ENCODE assay signal across 13 cellular contexts in genomic region chr5:172905771-172906170, GRCh38. TPM values are rescaled to one million over a fixed set of nuclear protein-coding genes. Genes with fewer than 3 reads are reported as not detected.
A peak's percentile ranks its signal among the peaks of the same experiment; 100 is the strongest.
DNase-seq lines count a peak whose midpoint lies in the region; ATAC-seq, FAIRE-seq and TF ChIP-seq lines count a peak whose summit lies in the region.
"Had no signal": no experiment of that assay in that cellular context is flagged by ENCODE, and none has a peak within 500 bp of the region (broad histone marks: within the 10 kb centered on the region; RNA-seq: fewer than 3 reads in every experiment).

No MANE protein-coding gene starts in this region.

- H3K9me3 Mint-ChIP-seq in nephron = no peaks in the 10 kb centered on the region

- H3K4me3 ChIP-seq in SK-N-SH (ENCODE audit: low read depth in 2 of 2, low read length in 1 of 2) (no peak overlapping the region), upper lobe of left lung (no peak overlapping the region)

- TF ChIP-seq POLR2A in upper lobe of left lung (IDR thresholded peaks at IDR 0.05) = no peak
- no peak for TF ChIP-seq POLR2A in GM12891 (IDR thresholded peaks at IDR 0.05; ENCODE audit: low read depth, low read length)

- H3K27ac Mint-ChIP-seq in nephron = peak overlapping the region; percentile 70 to 88 (median 83)

- peaks cover 69% of the 10 kb centered on the region for H3K4me1 Mint-ChIP-seq in nephron

- POLR2A ChIA-PET in SK-N-SH (lab: Yijun Ruan, JAX) = interaction anchor here (0.7 kb wide), 1 partner anchor 134 kb away, joined by 3 read pairs; no protein-coding TSS in a partner anchor

- FAIRE-seq in GM12891 (lab: Jason Lieb, UNC) = no peak
- FAIRE-seq: A204.1 had no signal

- CTCF ChIA-PET in SK-N-SH (lab: Yijun Ruan, JAX) = interaction anchor here (0.7 to 4.4 kb wide), 6 partner anchors 27 to 198 kb away, joined by 3 to 23 read pairs (median 8); partner anchors contain the start of gene DUSP1

- peaks cover 27% of the 10 kb centered on the region for H3F3A ChIP-seq in SK-N-SH (replicated peaks; ENCODE audit: insufficient read depth)

- H3K36me3 Mint-ChIP-seq in nephron (ENCODE audit: low read depth) = peaks cover 14% of the 10 kb centered on the region

- no peak overlapping the region for H2AFZ ChIP-seq in SK-N-SH (ENCODE audit: low read depth)

- 92% methylated on average over 3 of the region's 3 CpGs for WGBS in SK-N-SH (ENCODE audit: low lambda C conversion rate)
- 59 to 61% methylated on average over 3 of the region's 3 CpGs for WGBS in upper lobe of left lung, 2 donors

- H3K9me3 ChIP-seq in SK-N-SH = no peaks in the 10 kb centered on the region
- no peaks in the 10 kb centered on the region for H3K9me3 ChIP-seq in upper lobe of left lung

- no peak for TF ChIP-seq RAD21 in SK-N-SH (IDR thresholded peaks at IDR 0.05; ENCODE audit: low read length)

- 0 out of 2 replicates have a peak overlapping the region, but pooled peaks have one; percentile 13 for H3K9ac ChIP-seq in SK-N-SH

- DNase-seq in SK-N-SH (no peak), epithelial cell of prostate (ENCODE audit: low read depth, low spot score) (no peak), upper lobe of left lung (no peak), GM12891 (ENCODE audit: insufficient read length, low spot score) (no peak), NCI-H1092 (lab: John Stamatoyannopoulos, UW) (no peak)
- DNase-seq: activated CD8-positive, alpha-beta memory T cell treated with anti-CD3 and anti-CD28 coated beads, Interleukin-2, amount 50 U/mL, for 4 hours; GDM1; NCI-H748 treated with DMSO at 0.1 percent for 48 hours; occipital lobe had no signal

- no peaks in the 10 kb centered on the region for H3K9me2 ChIP-seq in SK-N-SH

- H4K20me1 ChIP-seq in SK-N-SH (ENCODE audit: insufficient read depth) = no peaks in the 10 kb centered on the region

- TF ChIP-seq CTCF in SK-N-SH (IDR thresholded peaks at IDR 0.05) (no peak), nephron (IDR thresholded peaks at IDR 0.05; ENCODE audit: unreplicated experiment in 3 of 3) (no peak), upper lobe of left lung (IDR thresholded peaks at IDR 0.05) (no peak)

- H3K4me1 ChIP-seq in SK-N-SH (ENCODE audit: control insufficient read depth in 1 of 2, insufficient read depth in 2 of 2, low read depth in 1 of 2, low read length in 1 of 2) = peaks cover 30 to 53% of the 10 kb centered on the region in 2 experiments
- peaks cover 44 to 55% (median 49%) of the 10 kb centered on the region in 4 donors for H3K4me1 ChIP-seq in upper lobe of left lung

- H3K36me3 ChIP-seq in SK-N-SH (replicated peaks in 1 of 2; ENCODE audit: control insufficient read depth in 1 of 2, insufficient read depth in 2 of 2, low read length in 1 of 2) = peaks cover 3 to 5% of the 10 kb centered on the region in 2 experiments
- H3K36me3 ChIP-seq in upper lobe of left lung = peaks cover 0 to 18% (median 6%) of the 10 kb centered on the region in 4 donors

- H3K27me3 ChIP-seq in SK-N-SH (ENCODE audit: insufficient read depth) (no peaks in the 10 kb centered on the region), upper lobe of left lung (no peaks in the 10 kb centered on the region)

- H3K27ac ChIP-seq in SK-N-SH (ENCODE audit: low read depth in 2 of 2, low read length in 1 of 2) (peak overlapping the region in 1 of 2 experiments; percentile 100; a peak in 2 of 4 replicates), epithelial cell of prostate (peak overlapping the region; percentile 100), upper lobe of left lung (peak overlapping the region; percentile 82 to 94 (median 85))

- peaks cover 22% of the 10 kb centered on the region; the same call in 1 of the 2 replicates for H3K79me2 ChIP-seq in SK-N-SH (ENCODE audit: insufficient read depth)

- TF ChIP-seq EP300 in SK-N-SH (IDR thresholded peaks at IDR 0.05; ENCODE audit: borderline replicate concordance in 1 of 2, low read depth in 1 of 2, low read length in 1 of 2) (no peak), upper lobe of left lung (IDR thresholded peaks at IDR 0.05) (no peak)

- ATAC-seq in SK-N-SH treated with all-trans-retinoic acid at 6 μM for 48 hours (no peak), upper lobe of left lung (ENCODE audit: low FRiP score in 2 of 2) (no peak), GM18498 (IDR thresholded peaks at IDR 0.05; ENCODE audit: unreplicated experiment) (no peak)

- 0 out of 2 replicates have a peak overlapping the region, but pooled peaks have one; percentile 26 for H3K4me2 ChIP-seq in SK-N-SH

- H3K4me3 Mint-ChIP-seq in nephron = no peak overlapping the region

- no peaks in the 10 kb centered on the region for H3K27me3 Mint-ChIP-seq in nephron (ENCODE audit: low read depth)

TF ChIP-seq in SK-N-SH, 30 proteins besides CTCF, POLR2A, EP300 and RAD21:
- TF ChIP-seq, protein P1, sequence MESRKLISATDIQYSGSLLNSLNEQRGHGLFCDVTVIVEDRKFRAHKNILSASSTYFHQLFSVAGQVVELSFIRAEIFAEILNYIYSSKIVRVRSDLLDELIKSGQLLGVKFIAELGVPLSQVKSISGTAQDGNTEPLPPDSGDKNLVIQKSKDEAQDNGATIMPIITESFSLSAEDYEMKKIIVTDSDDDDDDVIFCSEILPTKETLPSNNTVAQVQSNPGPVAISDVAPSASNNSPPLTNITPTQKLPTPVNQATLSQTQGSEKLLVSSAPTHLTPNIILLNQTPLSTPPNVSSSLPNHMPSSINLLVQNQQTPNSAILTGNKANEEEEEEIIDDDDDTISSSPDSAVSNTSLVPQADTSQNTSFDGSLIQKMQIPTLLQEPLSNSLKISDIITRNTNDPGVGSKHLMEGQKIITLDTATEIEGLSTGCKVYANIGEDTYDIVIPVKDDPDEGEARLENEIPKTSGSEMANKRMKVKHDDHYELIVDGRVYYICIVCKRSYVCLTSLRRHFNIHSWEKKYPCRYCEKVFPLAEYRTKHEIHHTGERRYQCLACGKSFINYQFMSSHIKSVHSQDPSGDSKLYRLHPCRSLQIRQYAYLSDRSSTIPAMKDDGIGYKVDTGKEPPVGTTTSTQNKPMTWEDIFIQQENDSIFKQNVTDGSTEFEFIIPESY (IDR thresholded peaks at IDR 0.05; ENCODE audit: borderline replicate concordance, low read depth) = no peak
- TF ChIP-seq RXRA (IDR thresholded peaks at IDR 0.05; ENCODE audit: borderline replicate concordance, low read depth) (no peak), CHD2 (IDR thresholded peaks at IDR 0.05; ENCODE audit: low read length, partially characterized antibody) (no peak)

TF ChIP-seq in SK-N-SH treated with all-trans-retinoic acid at 6 μM for 48 hours, 23 proteins besides CTCF, POLR2A, EP300 and RAD21:
- TF ChIP-seq BACH2 (CRISPR knock-in tag; IDR thresholded peaks at IDR 0.05; ENCODE audit: borderline replicate concordance) = no peak
- TF ChIP-seq TCF4 (CRISPR knock-in tag; IDR thresholded peaks at IDR 0.05; ENCODE audit: borderline replicate concordance) = no peak
- no peak for TF ChIP-seq ZNF565 (CRISPR knock-in tag; conservative IDR thresholded peaks at IDR 0.05; ENCODE audit: low read depth)

TF ChIP-seq in GM12891, 5 proteins besides CTCF, POLR2A, EP300 and RAD21:
- no peak for TF ChIP-seq POLR2AphosphoS5 (IDR thresholded peaks at IDR 0.05; ENCODE audit: low read depth, low read length)
- no peak for TF ChIP-seq POU2F2 (IDR thresholded peaks at IDR 0.05; ENCODE audit: low read depth, low read length)
- no peak for TF ChIP-seq SPI1 (IDR thresholded peaks at IDR 0.05; ENCODE audit: low read depth, low read length)
- TF ChIP-seq PAX5 (IDR thresholded peaks at IDR 0.05; ENCODE audit: insufficient read depth, low read length, severe bottlenecking) = no peak
- no peak for TF ChIP-seq TAF1 (IDR thresholded peaks at IDR 0.05; ENCODE audit: low read depth, low read length)
TF ChIP-seq in GM12891: peak in this region for 0.

RNA-seq across cellular contexts. Expression of gene RPL26L1, which starts 53.5 kb away (rescaled TPM):
- 193 and 212 TPM in 2 replicates for polyA plus RNA-seq in SK-N-SH (2012; rRNA removed)
- polyA plus RNA-seq in SK-N-SH (2012; cell fraction: cytosol; rRNA removed) = 199 and 206 TPM in 2 replicates
- 86.4 and 89.6 TPM in 2 replicates for polyA plus RNA-seq in SK-N-SH (2012; cell fraction: nucleus; rRNA removed)
- 10 to 100 TPM; 10.5 to 31.0 (median 23.9) TPM for total RNA-seq in upper lobe of left lung
- 64.5 TPM for polyA plus RNA-seq in GM12891 (2012; ENCODE audit: low read depth, missing spikeins)
